In the genomic region with DNA sequence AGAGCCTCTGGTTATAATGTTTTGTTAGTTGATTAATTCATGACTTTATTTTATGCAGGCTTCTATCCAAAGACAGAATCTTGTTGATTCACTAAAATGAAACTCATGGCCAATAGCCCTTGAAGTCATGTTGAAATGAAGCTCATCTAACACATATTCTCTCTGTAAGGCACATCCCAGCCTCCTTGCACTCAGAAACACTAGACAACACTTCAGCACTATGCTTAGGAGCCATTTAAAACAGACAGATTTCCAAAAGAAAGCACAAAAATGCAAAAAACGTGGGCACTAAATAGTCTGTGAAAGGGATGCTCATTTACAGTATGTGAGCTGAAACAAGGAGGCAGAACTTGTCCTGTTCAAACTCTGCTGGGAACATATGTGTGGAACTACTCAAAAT, we compare ENCODE assay signal across 3 cellular contexts.
"Had no signal": no experiment of that assay in that cellular context is flagged by ENCODE, and none has a peak within 500 bp of the region (broad histone marks: within the 10 kb centered on the region; RNA-seq: fewer than 3 reads in every experiment).

No MANE protein-coding gene starts in this region.

- DNase-seq: GDM1, GF-D8 had no signal

- H3K4me3 ChIP-seq: GM12878 had no signal
